Comparison of ENCODE assay signal across 23 cellular contexts in genomic region chr3:84968701-84969235, GRCh38. TPM values are rescaled to one million over a fixed set of nuclear protein-coding genes. Genes with fewer than 3 reads are reported as not detected.
DNase-seq lines count a peak whose midpoint lies in the region; FAIRE-seq and TF ChIP-seq lines count a peak whose summit lies in the region.
"Had no signal": no experiment of that assay in that cellular context is flagged by ENCODE, and none has a peak within 500 bp of the region (broad histone marks: within the 10 kb centered on the region; RNA-seq: fewer than 3 reads in every experiment).

No MANE protein-coding gene starts in this region.

- H3K9me3 Mint-ChIP-seq in T-helper 2 cell treated with Interferon-gamma antibody and Interleukin-4, amounts not matched to agents 5 μg/mL and 100 μg/mL, for 36 hours, result no peaks in the 10 kb centered on the region

- no peaks in the 10 kb centered on the region for H3K27me3 Mint-ChIP-seq in T-helper 2 cell treated with Interferon-gamma antibody and Interleukin-4, amounts not matched to agents 5 μg/mL and 100 μg/mL, for 36 hours (ENCODE audit: low read depth)
- H3K27me3 Mint-ChIP-seq: B cell; CD4-positive, CD25-positive, alpha-beta regulatory T cell had no signal

- no peak for FAIRE-seq in H1 (lab: Jason Lieb, UNC)
- FAIRE-seq: HepG2 had no signal

- H4K8ac ChIP-seq in H1 (ENCODE audit: extremely low read depth, insufficient read depth, low read length) (no peak overlapping the region), neuronal stem cell (ENCODE audit: low read depth, low read length) (no peak overlapping the region)

- no peak for TF ChIP-seq RAD21 in H1 (IDR thresholded peaks at IDR 0.05 in 1 of 2, conservative IDR thresholded peaks at IDR 0.05 in 1 of 2; ENCODE audit: low read depth in 2 of 2, low read length in 2 of 2)

- H3K18ac ChIP-seq in H1 (ENCODE audit: extremely low read depth, low read length) (no peak overlapping the region), neuronal stem cell (ENCODE audit: low read length) (no peak overlapping the region)

- H3K79me2 ChIP-seq in H1 (ENCODE audit: control insufficient read depth in 1 of 2, insufficient read depth in 2 of 2, low read length in 2 of 2), result peaks cover 3 to 93% of the 10 kb centered on the region in 2 experiments; a peak in 3 of 4 replicates

- POLR2A ChIA-PET in A673 (lab: Charles Lee; ENCODE audit: low non-redundant PET), result no interaction called here
- POLR2A ChIA-PET in H1 (lab: Charles Lee; ENCODE audit: partially characterized antibody), result interaction anchor here (1.6 kb wide), 1 partner anchor 10 kb away, joined by 6 read pairs; the partner anchor contains the start of gene CADM2

- no peaks in the 10 kb centered on the region for H3K23me2 ChIP-seq in H1 (ENCODE audit: low read depth, low read length)

- TF ChIP-seq EP300 in H1 (IDR thresholded peaks at IDR 0.05; ENCODE audit: borderline replicate concordance in 1 of 2, low read depth in 2 of 2, low read length in 2 of 2), result no peak

- H2BK20ac ChIP-seq in H1 (ENCODE audit: low read length), result no peak overlapping the region

- no peak overlapping the region for H3K4me3 Mint-ChIP-seq in T-helper 2 cell treated with Interferon-gamma antibody and Interleukin-4, amounts not matched to agents 5 μg/mL and 100 μg/mL, for 36 hours
- H3K4me3 Mint-ChIP-seq: B cell; CD4-positive, CD25-positive, alpha-beta regulatory T cell had no signal

- H3K4me2 ChIP-seq in H1 (ENCODE audit: insufficient read depth in 1 of 2, low read depth in 2 of 2, low read length in 2 of 2), result 0 out of 4 replicates have a peak overlapping the region, but pooled peaks of 1 of the 2 experiments have one; percentile 36
- no peak overlapping the region for H3K4me2 ChIP-seq in neuronal stem cell (ENCODE audit: insufficient read depth, low read length, poor library complexity, severe bottlenecking)

- CTCF ChIA-PET in A673 (lab: Charles Lee) (no interaction called here), H1 (lab: Charles Lee; ENCODE audit: partially characterized antibody) (interaction anchor here (1.6 kb wide), 1 partner anchor 421 kb away, joined by 3 read pairs; no protein-coding TSS in a partner anchor)

- no peak for TF ChIP-seq POLR2A in H1 (IDR thresholded peaks at IDR 0.05; ENCODE audit: control extremely low read depth in 1 of 2, low read depth in 2 of 2, low read length in 2 of 2)

- no peak overlapping the region for H4K5ac ChIP-seq in H1 (ENCODE audit: insufficient read length, low read depth, low read length)

- H4K20me1 ChIP-seq in H1 (replicated peaks in 1 of 2; ENCODE audit: control insufficient read depth in 1 of 2, insufficient read depth in 2 of 2, low read length in 2 of 2), result no peaks in the 10 kb centered on the region

- intact Hi-C loops in A673 (cut with micrococcal nuclease; ENCODE audit: unreplicated experiment), result no loop called here

- no peak overlapping the region for H2BK5ac ChIP-seq in H1 (ENCODE audit: low read depth, low read length)
- no peak overlapping the region for H2BK5ac ChIP-seq in neuronal stem cell (ENCODE audit: low read length)

- no peaks in the 10 kb centered on the region for H3K36me3 ChIP-seq in A673 (ENCODE audit: insufficient read depth, low read length, poor library complexity, severe bottlenecking)
- H3K36me3 ChIP-seq in H1 (ENCODE audit: control insufficient read depth in 2 of 4, insufficient read depth in 4 of 4, low read length in 3 of 4), result no peaks in the 10 kb centered on the region
- H3K36me3 ChIP-seq in neuronal stem cell (replicated peaks in 1 of 2; ENCODE audit: control insufficient read depth in 2 of 2, insufficient read depth in 2 of 2, low read length in 2 of 2), result no peaks in the 10 kb centered on the region
- H3K36me3 ChIP-seq: Peyer's patch had no signal

- H4K91ac ChIP-seq in H1 (replicated peaks; ENCODE audit: insufficient read length, low read length), result no peak overlapping the region
- H4K91ac ChIP-seq in neuronal stem cell (ENCODE audit: low read depth, low read length, poor library complexity), result no peak overlapping the region

- H3K9me3 ChIP-seq in A673 (ENCODE audit: low read depth, low read length, poor library complexity, severe bottlenecking) (no peaks in the 10 kb centered on the region), H1 (ENCODE audit: insufficient read depth in 2 of 2, low read depth in 1 of 2, low read length in 1 of 2) (no peaks in the 10 kb centered on the region), neuronal stem cell (replicated peaks in 1 of 2; ENCODE audit: control insufficient read depth in 2 of 2, insufficient read depth in 1 of 2, low read depth in 1 of 2, low read length in 2 of 2) (peaks cover 0 to 2% of the 10 kb centered on the region in 2 donors)
- H3K9me3 ChIP-seq: Peyer's patch had no signal

- DNase-seq in A673 (ENCODE audit: low spot score) (no peak), H1 (ENCODE audit: low read depth in 1 of 2, low spot score in 2 of 2) (no peak), neuronal stem cell (ENCODE audit: low spot score) (no peak), activated gamma-delta T cell treated with Interleukin-2 at 50 U/mL for 16 hours (no peak), kidney glomerular epithelial cell (lab: John Stamatoyannopoulos, UW) (no peak), KBM-7 (no peak)
- DNase-seq in T-helper 2 cell treated with Interferon-gamma antibody and Interleukin-4, amounts not matched to agents 5 μg/mL and 100 μg/mL, for 36 hours (ENCODE audit: low spot score), result no peak
- DNase-seq: CD4-positive, CD25-positive, alpha-beta regulatory T cell; DMS153; GF-D8; KG1; MV-4-11; NCI-H1694 treated with DMSO at 0.1 percent for 48 hours; NCI-H2107; NCI-H2227 treated with DMSO at 0.1 percent for 48 hours; NCI-H524; Peyer's patch had no signal

- H3K9ac ChIP-seq in H1 (replicated peaks in 1 of 4; ENCODE audit: extremely low read depth in 1 of 4, low read depth in 3 of 4, low read length in 3 of 4), result no peak overlapping the region
- no peak overlapping the region for H3K9ac ChIP-seq in neuronal stem cell (ENCODE audit: low read depth, low read length, poor library complexity)

- H2BK12ac ChIP-seq in H1 (ENCODE audit: low read depth, low read length) (no peak overlapping the region), neuronal stem cell (ENCODE audit: low read length) (no peak overlapping the region)

- BruUV-seq in A673 (replicated peaks; lab: Mats Ljungman, UMichigan), result no TSS peak

- TF ChIP-seq CTCF in A673 (conservative IDR thresholded peaks at IDR 0.05; ENCODE audit: low read depth, low read length) (no peak), VCaP (conservative IDR thresholded peaks at IDR 0.05) (no peak), H1 (IDR thresholded peaks at IDR 0.05; ENCODE audit: control extremely low read depth in 1 of 3, insufficient read depth in 1 of 3, low read depth in 1 of 3, low read length in 3 of 3) (no peak)

- H2BK120ac ChIP-seq in H1 (replicated peaks; ENCODE audit: low read depth, low read length), result peak overlapping the region; percentile 75
- no peak overlapping the region for H2BK120ac ChIP-seq in neuronal stem cell (ENCODE audit: low read depth, low read length)

- no peaks in the 10 kb centered on the region for H3K36me3 Mint-ChIP-seq in T-helper 2 cell treated with Interferon-gamma antibody and Interleukin-4, amounts not matched to agents 5 μg/mL and 100 μg/mL, for 36 hours (ENCODE audit: low read depth)
- H3K36me3 Mint-ChIP-seq: CD4-positive, CD25-positive, alpha-beta regulatory T cell had no signal

- H3K23ac ChIP-seq in H1 (ENCODE audit: insufficient read length) (no peak overlapping the region), neuronal stem cell (ENCODE audit: low read depth, low read length, poor library complexity) (no peak overlapping the region)

- H3K14ac ChIP-seq in H1 (ENCODE audit: insufficient read length) (no peak overlapping the region), neuronal stem cell (ENCODE audit: low read length) (no peak overlapping the region)

- H3K4me3 ChIP-seq in A673 (ENCODE audit: low read depth, low read length, poor library complexity, severe bottlenecking) (no peak overlapping the region), H1 (ENCODE audit: extremely low read depth in 1 of 4, insufficient read depth in 2 of 4, low read depth in 3 of 4, low read length in 4 of 4) (peak overlapping the region in 1 of 4 experiments; percentile 48; a peak in 1 of 8 replicates), neuronal stem cell (ENCODE audit: low read length in 2 of 2) (no peak overlapping the region)
- H3K4me3 ChIP-seq: Peyer's patch had no signal

- H2AFZ ChIP-seq in H1 (ENCODE audit: low read length), result no peak overlapping the region
- peak overlapping the region; percentile 74 for H2AFZ ChIP-seq in neuronal stem cell (ENCODE audit: low read length)

- H3K4ac ChIP-seq in H1 (replicated peaks; ENCODE audit: insufficient read length, low read depth, low read length) (no peak overlapping the region), neuronal stem cell (ENCODE audit: low read length) (no peak overlapping the region)

- WGBS in H1 (ENCODE audit: extremely low coverage in 1 of 2, insufficient coverage in 1 of 2, insufficient read length in 1 of 2, insufficient replicate concordance in 2 of 2, low coverage in 1 of 2, low lambda C conversion rate in 2 of 2, missing lambda C conversion rate in 1 of 2), 2 experiments, result 74% methylated on average over 2 of the region's 2 CpGs; no CpG with 5 or more reads in 1 of the 2 experiments
- no CpG with 5 or more reads among the region's 2 CpGs for WGBS in neuronal stem cell (ENCODE audit: extremely low coverage in 2 of 2, insufficient read length in 2 of 2, insufficient replicate concordance in 1 of 2), 2 donors

- H2AK5ac ChIP-seq in H1 (ENCODE audit: low read depth, low read length) (no peak overlapping the region), neuronal stem cell (ENCODE audit: low read depth, low read length) (no peak overlapping the region)

- H3K79me1 ChIP-seq in H1 (ENCODE audit: low read depth, low read length) (no peaks in the 10 kb centered on the region), neuronal stem cell (ENCODE audit: low read depth, low read length) (no peaks in the 10 kb centered on the region)

- no peak overlapping the region for H3K56ac ChIP-seq in H1 (replicated peaks; ENCODE audit: insufficient read length, low read depth, low read length)

- in situ Hi-C loops in KBM-7 (cut with MboI; ENCODE audit: low pct_unique_long_range_greater_than_20kb, low sequenced_read_pairs), result no loop called here

- no peak overlapping the region for H2BK15ac ChIP-seq in H1 (ENCODE audit: low read length)
- no peak overlapping the region for H2BK15ac ChIP-seq in neuronal stem cell (ENCODE audit: low read length)

- H3K27ac ChIP-seq in A673 (ENCODE audit: low read depth, low read length, poor library complexity, severe bottlenecking) (peak overlapping the region; percentile 61), VCaP (peak overlapping the region; percentile 55; the same call in 1 of the 2 replicates), H1 (ENCODE audit: low read depth, low read length) (no peak overlapping the region), neuronal stem cell (replicated peaks; ENCODE audit: low read length) (no peak overlapping the region)
- H3K27ac ChIP-seq: 22Rv1, Peyer's patch had no signal

- H3K27me3 ChIP-seq in A673 (replicated peaks; ENCODE audit: insufficient read depth, low read depth, low read length, poor library complexity) (no peaks in the 10 kb centered on the region), H1 (replicated peaks in 1 of 4; ENCODE audit: control insufficient read depth in 3 of 4, extremely low read depth in 1 of 4, insufficient read depth in 3 of 4, low read length in 3 of 4) (no peaks in the 10 kb centered on the region), neuronal stem cell (ENCODE audit: control insufficient read depth in 3 of 3, insufficient read depth in 3 of 3, low read depth in 1 of 3, low read length in 3 of 3) (no peaks in the 10 kb centered on the region)
- H3K27me3 ChIP-seq: Peyer's patch had no signal

- no peaks in the 10 kb centered on the region for H3K4me1 Mint-ChIP-seq in T-helper 2 cell treated with Interferon-gamma antibody and Interleukin-4, amounts not matched to agents 5 μg/mL and 100 μg/mL, for 36 hours (ENCODE audit: low read depth)
- H3K4me1 Mint-ChIP-seq: B cell; CD4-positive, CD25-positive, alpha-beta regulatory T cell had no signal

- no peak overlapping the region for H3K27ac Mint-ChIP-seq in T-helper 2 cell treated with Interferon-gamma antibody and Interleukin-4, amounts not matched to agents 5 μg/mL and 100 μg/mL, for 36 hours
- H3K27ac Mint-ChIP-seq: B cell; CD4-positive, CD25-positive, alpha-beta regulatory T cell had no signal

- H3K4me1 ChIP-seq in A673 (ENCODE audit: insufficient read depth, low read length, poor library complexity, severe bottlenecking) (peaks cover 32% of the 10 kb centered on the region), H1 (replicated peaks in 1 of 4; ENCODE audit: control insufficient read depth in 3 of 4, insufficient read depth in 4 of 4, low read length in 3 of 4) (peaks cover 2 to 24% (median 5%) of the 10 kb centered on the region in 4 experiments; a peak in 5 of 7 replicates), neuronal stem cell (ENCODE audit: control insufficient read depth in 2 of 2, insufficient read depth in 1 of 2, low read depth in 1 of 2, low read length in 2 of 2) (peaks cover 2 to 26% of the 10 kb centered on the region in 2 donors)
- H3K4me1 ChIP-seq: Peyer's patch had no signal

RNA-seq across cellular contexts. Expression of gene CADM2, which starts 10.0 kb away (rescaled TPM):
- 3.7 and 5.3 TPM in 2 replicates for total RNA-seq in A673 (2021)
- 20.2 and 20.9 TPM in 2 replicates for total RNA-seq in H1 (2021; fragmentation: NEBNext Ultra II Directional; extraction: Animal tissue kit (Norgen Biotek cat#: 25700))
- polyA plus RNA-seq in H1 (2011; rRNA removed), result 14.9 and 28.3 TPM in 2 replicates
- 10.8 TPM for polyA plus RNA-seq in H1 (2011; cell fraction: cytosol; rRNA removed)
- 98.6 TPM for polyA plus RNA-seq in H1 (2011; cell fraction: nucleus; rRNA removed)
- 10.7 to 15.9 TPM (median 13.4 TPM) in 4 replicates for polyA plus RNA-seq in H1 (2012, experiment 1 of 2)
- polyA plus RNA-seq in H1 (2012, experiment 2 of 2), result 4.8 TPM
- 16.1 TPM for polyA plus RNA-seq in H1 (2013, experiment 1 of 2)
- polyA plus RNA-seq in H1 (2013, experiment 2 of 2), result 15.3 TPM
- 29.8 and 31.0 TPM in 2 replicates for polyA minus RNA-seq in H1 (2011; rRNA and poly(A)+ RNA removed)
- polyA minus RNA-seq in H1 (2011; cell fraction: cytosol; rRNA and poly(A)+ RNA removed), result 21.1 TPM
- 304 TPM for polyA minus RNA-seq in H1 (2011; cell fraction: nucleus; rRNA and poly(A)+ RNA removed)
- polyA plus RNA-seq in neuronal stem cell (2013, experiment 1 of 2), result 3.7 TPM
- 3.6 TPM for polyA plus RNA-seq in neuronal stem cell (2013, experiment 2 of 2)
- total RNA-seq: CD4-positive, CD25-positive, alpha-beta regulatory T cell; HepG2; SK-MEL-5 had no signal
- polyA plus RNA-seq: AG04450; CD4-positive, CD25-positive, alpha-beta regulatory T cell; HepG2 had no signal

Comparison
In these comparisons a context has a peak if more than half of its experiments do, and no peak if none do; other contexts are left out.
1. H3K27ac ChIP-seq: peak in A673 (single experiment) and VCaP (single experiment); none in H1 (single experiment) and neuronal stem cell (single experiment).